8 cellular contexts compared by ENCODE assay signal in the genomic region with DNA sequence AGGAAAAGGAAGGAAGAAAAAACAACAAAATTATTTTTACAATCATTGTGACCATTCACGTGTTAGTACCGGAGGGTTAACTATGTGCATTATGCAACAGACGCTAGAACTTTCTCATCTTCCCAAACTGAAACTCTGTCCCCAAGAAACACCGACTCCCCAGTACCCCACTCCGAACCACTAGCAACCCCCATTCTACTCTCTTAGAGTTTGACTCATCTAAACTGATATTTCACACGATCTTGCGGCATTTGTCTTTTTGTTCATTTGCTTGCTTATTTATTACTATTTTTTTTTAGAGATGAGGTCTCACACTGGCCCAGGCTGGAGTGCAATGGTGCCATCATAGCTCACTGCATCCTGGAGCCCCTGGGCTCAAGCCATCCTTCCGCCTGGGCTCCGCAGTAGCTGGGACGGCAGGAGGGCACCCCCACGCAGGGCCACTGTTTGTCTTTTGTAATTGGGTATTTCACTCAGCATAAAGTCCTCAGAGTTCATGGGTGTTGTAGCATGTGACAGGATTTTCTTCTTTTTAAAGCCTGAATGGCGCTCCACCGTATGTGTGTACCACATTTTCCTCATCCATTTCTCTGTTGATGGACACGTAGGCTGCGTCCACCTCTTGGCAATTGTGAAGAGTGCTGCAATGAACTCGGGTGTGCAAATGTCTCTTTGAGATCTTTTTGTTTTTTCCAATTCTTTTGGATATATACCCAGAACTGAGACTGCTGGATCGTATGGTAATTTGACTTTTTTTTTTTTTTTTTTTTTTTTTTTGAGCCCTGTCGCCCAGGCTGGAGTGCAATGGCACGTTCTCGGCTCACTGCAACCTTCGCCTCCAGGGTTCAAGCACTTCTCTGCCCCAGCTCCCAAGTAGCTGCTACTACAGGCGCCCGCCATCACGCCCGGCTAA. TPM values are rescaled to one million over a fixed set of nuclear protein-coding genes. Genes with fewer than 3 reads are reported as not detected.
DNase-seq lines count a peak whose midpoint lies in the region; FAIRE-seq and TF ChIP-seq lines count a peak whose summit lies in the region.
"Had no signal": no experiment of that assay in that cellular context is flagged by ENCODE, and none has a peak within 500 bp of the region (broad histone marks: within the 10 kb centered on the region; RNA-seq: fewer than 3 reads in every experiment).

No MANE protein-coding gene starts in this region.

- H3K27me3 ChIP-seq in H7 (ENCODE audit: control insufficient read depth, insufficient read depth, low read length) (peaks cover 96% of the 10 kb centered on the region), esophagus squamous epithelium (peaks cover 26 to 100% (median 45%) of the 10 kb centered on the region in 4 donors), small intestine (ENCODE audit: control insufficient read depth in 2 of 2, insufficient read depth in 2 of 2, low read length in 2 of 2) (peaks cover 0 to 37% of the 10 kb centered on the region in 2 donors)

- no peak for FAIRE-seq in small intestine (lab: Jason Lieb, UNC)
- no peak for FAIRE-seq in H54 (lab: Jason Lieb, UNC)

- TF ChIP-seq POLR2A in esophagus squamous epithelium (IDR thresholded peaks at IDR 0.05): no peak
- TF ChIP-seq POLR2A in H54 (IDR thresholded peaks at IDR 0.05; ENCODE audit: low read depth, low read length): no peak

- no peak for TF ChIP-seq CTCF in esophagus squamous epithelium (IDR thresholded peaks at IDR 0.05)

- H3K9me3 ChIP-seq in esophagus squamous epithelium (no peaks in the 10 kb centered on the region), small intestine (ENCODE audit: control insufficient read depth, low read depth) (no peaks in the 10 kb centered on the region)

- intact Hi-C loops in esophagus squamous epithelium (cut with DNase I): no loop called here

- H3K4me1 ChIP-seq in esophagus squamous epithelium (peaks cover 15 to 63% (median 42%) of the 10 kb centered on the region in 3 donors), small intestine (ENCODE audit: control insufficient read depth in 2 of 2, insufficient read depth in 1 of 2, low read depth in 1 of 2, low read length in 1 of 2) (peaks cover 12% of the 10 kb centered on the region in 2 donors)

- DNase-seq in H7 (peak; percentile 49), RPMI7951 (ENCODE audit: low read depth) (peak; percentile 13), esophagus squamous epithelium (lab: John Stamatoyannopoulos, UW) (no peak), small intestine (no peak), GM19238 (ENCODE audit: insufficient read length, low spot score) (no peak), H54 (ENCODE audit: insufficient read length, low spot score) (no peak), SKM-1 treated with dmso at 0.1 percent for 144 hours (lab: John Stamatoyannopoulos, UW; ENCODE audit: unreplicated experiment) (no peak)
- DNase-seq: NCI-H82 had no signal

- WGBS in esophagus squamous epithelium, 2 donors: 29 to 35% methylated on average over 19 to 25 of the region's 25 CpGs
- WGBS in small intestine, 3 donors: 28 to 44% (median 40%) methylated on average over 24 to 25 of the region's 25 CpGs

- H3K36me3 ChIP-seq in H7 (replicated peaks; ENCODE audit: control insufficient read depth, insufficient read depth, low read length) (no peaks in the 10 kb centered on the region), esophagus squamous epithelium (no peaks in the 10 kb centered on the region), small intestine (ENCODE audit: control insufficient read depth in 2 of 2, insufficient read depth in 2 of 2, low read length in 2 of 2) (no peaks in the 10 kb centered on the region)

- no peak overlapping the region for H3K27ac ChIP-seq in esophagus squamous epithelium
- H3K27ac ChIP-seq in small intestine (ENCODE audit: low read depth in 1 of 2, low read length in 1 of 2): peak overlapping the region; percentile 14 to 17

- no peak overlapping the region for H3K4me3 ChIP-seq in H7 (ENCODE audit: insufficient read depth, low read depth, low read length)
- H3K4me3 ChIP-seq in esophagus squamous epithelium: peak overlapping the region in 3 of 4 donors; percentile 35 to 69 (median 61)
- H3K4me3 ChIP-seq in small intestine (ENCODE audit: low read depth in 1 of 2, low read length in 2 of 2): peak overlapping the region; percentile 44 to 86

RNA-seq across cellular contexts. Expression of gene MNX1, which starts 9.5 kb away (rescaled TPM):
- 0.37 and 1.2 TPM in 2 replicates for total RNA-seq in H7 (2014; rRNA removed; shearing (Covaris generic))
- 1.8 and 2.0 TPM in 2 replicates for total RNA-seq in RPMI7951 (2014; rRNA removed; shearing (Covaris generic))
- 1 to 10 TPM in 1 of 4 donors, under 1 TPM in 1, not detected in 2; 0.47 to 1.1 TPM for total RNA-seq in esophagus squamous epithelium
- 10 to 100 TPM in 1 of 3 donors, 1 to 10 TPM in 2; 3.5 to 10.7 (median 7.6) TPM for polyA plus RNA-seq in small intestine

RNA-seq across cellular contexts. Expression of gene NOM1, which starts 51.5 kb away (rescaled TPM):
- 12.7 and 25.1 TPM in 2 replicates for total RNA-seq in H7 (2014; rRNA removed; shearing (Covaris generic))
- total RNA-seq in RPMI7951 (2014; rRNA removed; shearing (Covaris generic)): 11.8 and 18.1 TPM in 2 replicates
- 10 to 100 TPM in 3 of 4 donors, 1 to 10 TPM in 1; 4.6 to 26.9 (median 17.8) TPM for total RNA-seq in esophagus squamous epithelium
- 1 to 10 TPM; 3.6 to 9.3 (median 5.1) TPM for polyA plus RNA-seq in small intestine

Comparison
In these comparisons a context has a peak if more than half of its experiments do, and no peak if none do; other contexts are left out.
1. DNase-seq: peak in H7 (single experiment) and RPMI7951 (single experiment); none in esophagus squamous epithelium (single experiment), small intestine (single experiment), GM19238 (single experiment), H54 (single experiment) and SKM-1 treated with dmso at 0.1 percent for 144 hours (single experiment).
2. H3K27ac ChIP-seq: peak in small intestine (2 of 2); none in esophagus squamous epithelium (0 of 4).